In genomic region chr11:57667715-57668466, GRCh38 we compare ENCODE assay signal across 1 cellular context.
A peak's percentile ranks its signal among the peaks of the same experiment; 100 is the strongest.
TF ChIP-seq lines count a peak whose summit lies in the region.

A gene with protein sequence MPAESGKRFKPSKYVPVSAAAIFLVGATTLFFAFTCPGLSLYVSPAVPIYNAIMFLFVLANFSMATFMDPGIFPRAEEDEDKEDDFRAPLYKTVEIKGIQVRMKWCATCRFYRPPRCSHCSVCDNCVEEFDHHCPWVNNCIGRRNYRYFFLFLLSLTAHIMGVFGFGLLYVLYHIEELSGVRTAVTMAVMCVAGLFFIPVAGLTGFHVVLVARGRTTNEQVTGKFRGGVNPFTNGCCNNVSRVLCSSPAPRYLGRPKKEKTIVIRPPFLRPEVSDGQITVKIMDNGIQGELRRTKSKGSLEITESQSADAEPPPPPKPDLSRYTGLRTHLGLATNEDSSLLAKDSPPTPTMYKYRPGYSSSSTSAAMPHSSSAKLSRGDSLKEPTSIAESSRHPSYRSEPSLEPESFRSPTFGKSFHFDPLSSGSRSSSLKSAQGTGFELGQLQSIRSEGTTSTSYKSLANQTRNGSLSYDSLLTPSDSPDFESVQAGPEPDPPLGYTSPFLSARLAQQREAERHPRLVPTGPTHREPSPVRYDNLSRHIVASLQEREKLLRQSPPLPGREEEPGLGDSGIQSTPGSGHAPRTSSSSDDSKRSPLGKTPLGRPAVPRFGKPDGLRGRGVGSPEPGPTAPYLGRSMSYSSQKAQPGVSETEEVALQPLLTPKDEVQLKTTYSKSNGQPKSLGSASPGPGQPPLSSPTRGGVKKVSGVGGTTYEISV (plus strand): TSS chr11:57668114. CDS start chr11:57673091, 4,977 bp downstream.

TF ChIP-seq in K562, 482 proteins besides CTCF, POLR2A, EP300 and RAD21 (continued from another document and continues in another):
- TF ChIP-seq UBTF (IDR thresholded peaks at IDR 0.05; ENCODE audit: borderline replicate concordance in 1 of 2, low read depth in 2 of 2, low read length in 2 of 2) (peak; percentile 67 to 73; a peak in 2 of 4 replicates), RNF219 (CRISPR knock-in tag; IDR thresholded peaks at IDR 0.05) (no peak), GABPB2 (CRISPR knock-in tag; conservative IDR thresholded peaks at IDR 0.05) (no peak), KLF6 (CRISPR knock-in tag; IDR thresholded peaks at IDR 0.05; ENCODE audit: borderline replicate concordance) (no peak), USF2 (CRISPR knock-in tag; IDR thresholded peaks at IDR 0.05) (no peak), THAP7 (CRISPR knock-in tag; IDR thresholded peaks at IDR 0.05) (no peak; the same call in none of the 2 replicates), PHF8 (IDR thresholded peaks at IDR 0.05; ENCODE audit: borderline replicate concordance, low read length) (peak; percentile 91; the same call in 1 of the 2 replicates), HSF4 (CRISPR knock-in tag; IDR thresholded peaks at IDR 0.05; ENCODE audit: borderline replicate concordance) (no peak), CBFB (CRISPR knock-in tag; IDR thresholded peaks at IDR 0.05) (no peak), RAD51 (IDR thresholded peaks at IDR 0.05; ENCODE audit: borderline replicate concordance, low read depth) (no peak), KAT7 (CRISPR knock-in tag; IDR thresholded peaks at IDR 0.05; ENCODE audit: borderline replicate concordance) (no peak; the same call in 1 of the 2 replicates), ZNF584 (CRISPR knock-in tag; IDR thresholded peaks at IDR 0.05; ENCODE audit: low read depth) (peak; percentile 90; the same call in 1 of the 2 replicates), PURB (CRISPR knock-in tag; IDR thresholded peaks at IDR 0.05; ENCODE audit: low read depth) (no peak), TCFL5 (CRISPR knock-in tag; conservative IDR thresholded peaks at IDR 0.05) (no peak), TFAM (CRISPR knock-in tag; conservative IDR thresholded peaks at IDR 0.05) (no peak), NCOA4 (IDR thresholded peaks at IDR 0.05; ENCODE audit: partially characterized antibody) (no peak), FOXJ2 (tag; IDR thresholded peaks at IDR 0.05) (no peak), RBM25 (IDR thresholded peaks at IDR 0.05; ENCODE audit: low read depth, low read length, severe bottlenecking) (peak; percentile 95), RBM17 (IDR thresholded peaks at IDR 0.05; ENCODE audit: borderline replicate concordance, low read depth, low read length) (no peak)
- TF ChIP-seq, protein P1, sequence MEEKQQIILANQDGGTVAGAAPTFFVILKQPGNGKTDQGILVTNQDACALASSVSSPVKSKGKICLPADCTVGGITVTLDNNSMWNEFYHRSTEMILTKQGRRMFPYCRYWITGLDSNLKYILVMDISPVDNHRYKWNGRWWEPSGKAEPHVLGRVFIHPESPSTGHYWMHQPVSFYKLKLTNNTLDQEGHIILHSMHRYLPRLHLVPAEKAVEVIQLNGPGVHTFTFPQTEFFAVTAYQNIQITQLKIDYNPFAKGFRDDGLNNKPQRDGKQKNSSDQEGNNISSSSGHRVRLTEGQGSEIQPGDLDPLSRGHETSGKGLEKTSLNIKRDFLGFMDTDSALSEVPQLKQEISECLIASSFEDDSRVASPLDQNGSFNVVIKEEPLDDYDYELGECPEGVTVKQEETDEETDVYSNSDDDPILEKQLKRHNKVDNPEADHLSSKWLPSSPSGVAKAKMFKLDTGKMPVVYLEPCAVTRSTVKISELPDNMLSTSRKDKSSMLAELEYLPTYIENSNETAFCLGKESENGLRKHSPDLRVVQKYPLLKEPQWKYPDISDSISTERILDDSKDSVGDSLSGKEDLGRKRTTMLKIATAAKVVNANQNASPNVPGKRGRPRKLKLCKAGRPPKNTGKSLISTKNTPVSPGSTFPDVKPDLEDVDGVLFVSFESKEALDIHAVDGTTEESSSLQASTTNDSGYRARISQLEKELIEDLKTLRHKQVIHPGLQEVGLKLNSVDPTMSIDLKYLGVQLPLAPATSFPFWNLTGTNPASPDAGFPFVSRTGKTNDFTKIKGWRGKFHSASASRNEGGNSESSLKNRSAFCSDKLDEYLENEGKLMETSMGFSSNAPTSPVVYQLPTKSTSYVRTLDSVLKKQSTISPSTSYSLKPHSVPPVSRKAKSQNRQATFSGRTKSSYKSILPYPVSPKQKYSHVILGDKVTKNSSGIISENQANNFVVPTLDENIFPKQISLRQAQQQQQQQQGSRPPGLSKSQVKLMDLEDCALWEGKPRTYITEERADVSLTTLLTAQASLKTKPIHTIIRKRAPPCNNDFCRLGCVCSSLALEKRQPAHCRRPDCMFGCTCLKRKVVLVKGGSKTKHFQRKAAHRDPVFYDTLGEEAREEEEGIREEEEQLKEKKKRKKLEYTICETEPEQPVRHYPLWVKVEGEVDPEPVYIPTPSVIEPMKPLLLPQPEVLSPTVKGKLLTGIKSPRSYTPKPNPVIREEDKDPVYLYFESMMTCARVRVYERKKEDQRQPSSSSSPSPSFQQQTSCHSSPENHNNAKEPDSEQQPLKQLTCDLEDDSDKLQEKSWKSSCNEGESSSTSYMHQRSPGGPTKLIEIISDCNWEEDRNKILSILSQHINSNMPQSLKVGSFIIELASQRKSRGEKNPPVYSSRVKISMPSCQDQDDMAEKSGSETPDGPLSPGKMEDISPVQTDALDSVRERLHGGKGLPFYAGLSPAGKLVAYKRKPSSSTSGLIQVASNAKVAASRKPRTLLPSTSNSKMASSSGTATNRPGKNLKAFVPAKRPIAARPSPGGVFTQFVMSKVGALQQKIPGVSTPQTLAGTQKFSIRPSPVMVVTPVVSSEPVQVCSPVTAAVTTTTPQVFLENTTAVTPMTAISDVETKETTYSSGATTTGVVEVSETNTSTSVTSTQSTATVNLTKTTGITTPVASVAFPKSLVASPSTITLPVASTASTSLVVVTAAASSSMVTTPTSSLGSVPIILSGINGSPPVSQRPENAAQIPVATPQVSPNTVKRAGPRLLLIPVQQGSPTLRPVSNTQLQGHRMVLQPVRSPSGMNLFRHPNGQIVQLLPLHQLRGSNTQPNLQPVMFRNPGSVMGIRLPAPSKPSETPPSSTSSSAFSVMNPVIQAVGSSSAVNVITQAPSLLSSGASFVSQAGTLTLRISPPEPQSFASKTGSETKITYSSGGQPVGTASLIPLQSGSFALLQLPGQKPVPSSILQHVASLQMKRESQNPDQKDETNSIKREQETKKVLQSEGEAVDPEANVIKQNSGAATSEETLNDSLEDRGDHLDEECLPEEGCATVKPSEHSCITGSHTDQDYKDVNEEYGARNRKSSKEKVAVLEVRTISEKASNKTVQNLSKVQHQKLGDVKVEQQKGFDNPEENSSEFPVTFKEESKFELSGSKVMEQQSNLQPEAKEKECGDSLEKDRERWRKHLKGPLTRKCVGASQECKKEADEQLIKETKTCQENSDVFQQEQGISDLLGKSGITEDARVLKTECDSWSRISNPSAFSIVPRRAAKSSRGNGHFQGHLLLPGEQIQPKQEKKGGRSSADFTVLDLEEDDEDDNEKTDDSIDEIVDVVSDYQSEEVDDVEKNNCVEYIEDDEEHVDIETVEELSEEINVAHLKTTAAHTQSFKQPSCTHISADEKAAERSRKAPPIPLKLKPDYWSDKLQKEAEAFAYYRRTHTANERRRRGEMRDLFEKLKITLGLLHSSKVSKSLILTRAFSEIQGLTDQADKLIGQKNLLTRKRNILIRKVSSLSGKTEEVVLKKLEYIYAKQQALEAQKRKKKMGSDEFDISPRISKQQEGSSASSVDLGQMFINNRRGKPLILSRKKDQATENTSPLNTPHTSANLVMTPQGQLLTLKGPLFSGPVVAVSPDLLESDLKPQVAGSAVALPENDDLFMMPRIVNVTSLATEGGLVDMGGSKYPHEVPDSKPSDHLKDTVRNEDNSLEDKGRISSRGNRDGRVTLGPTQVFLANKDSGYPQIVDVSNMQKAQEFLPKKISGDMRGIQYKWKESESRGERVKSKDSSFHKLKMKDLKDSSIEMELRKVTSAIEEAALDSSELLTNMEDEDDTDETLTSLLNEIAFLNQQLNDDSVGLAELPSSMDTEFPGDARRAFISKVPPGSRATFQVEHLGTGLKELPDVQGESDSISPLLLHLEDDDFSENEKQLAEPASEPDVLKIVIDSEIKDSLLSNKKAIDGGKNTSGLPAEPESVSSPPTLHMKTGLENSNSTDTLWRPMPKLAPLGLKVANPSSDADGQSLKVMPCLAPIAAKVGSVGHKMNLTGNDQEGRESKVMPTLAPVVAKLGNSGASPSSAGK (IDR thresholded peaks at IDR 0.05), result no peak; the same call in 1 of the 2 replicates
- TF ChIP-seq, protein P2, sequence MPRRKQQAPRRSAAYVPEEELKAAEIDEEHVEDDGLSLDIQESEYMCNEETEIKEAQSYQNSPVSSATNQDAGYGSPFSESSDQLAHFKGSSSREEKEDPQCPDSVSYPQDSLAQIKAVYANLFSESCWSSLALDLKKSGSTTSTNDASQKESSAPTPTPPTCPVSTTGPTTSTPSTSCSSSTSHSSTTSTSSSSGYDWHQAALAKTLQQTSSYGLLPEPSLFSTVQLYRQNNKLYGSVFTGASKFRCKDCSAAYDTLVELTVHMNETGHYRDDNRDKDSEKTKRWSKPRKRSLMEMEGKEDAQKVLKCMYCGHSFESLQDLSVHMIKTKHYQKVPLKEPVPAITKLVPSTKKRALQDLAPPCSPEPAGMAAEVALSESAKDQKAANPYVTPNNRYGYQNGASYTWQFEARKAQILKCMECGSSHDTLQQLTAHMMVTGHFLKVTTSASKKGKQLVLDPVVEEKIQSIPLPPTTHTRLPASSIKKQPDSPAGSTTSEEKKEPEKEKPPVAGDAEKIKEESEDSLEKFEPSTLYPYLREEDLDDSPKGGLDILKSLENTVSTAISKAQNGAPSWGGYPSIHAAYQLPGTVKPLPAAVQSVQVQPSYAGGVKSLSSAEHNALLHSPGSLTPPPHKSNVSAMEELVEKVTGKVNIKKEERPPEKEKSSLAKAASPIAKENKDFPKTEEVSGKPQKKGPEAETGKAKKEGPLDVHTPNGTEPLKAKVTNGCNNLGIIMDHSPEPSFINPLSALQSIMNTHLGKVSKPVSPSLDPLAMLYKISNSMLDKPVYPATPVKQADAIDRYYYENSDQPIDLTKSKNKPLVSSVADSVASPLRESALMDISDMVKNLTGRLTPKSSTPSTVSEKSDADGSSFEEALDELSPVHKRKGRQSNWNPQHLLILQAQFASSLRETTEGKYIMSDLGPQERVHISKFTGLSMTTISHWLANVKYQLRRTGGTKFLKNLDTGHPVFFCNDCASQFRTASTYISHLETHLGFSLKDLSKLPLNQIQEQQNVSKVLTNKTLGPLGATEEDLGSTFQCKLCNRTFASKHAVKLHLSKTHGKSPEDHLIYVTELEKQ (CRISPR knock-in tag; IDR thresholded peaks at IDR 0.05), result no peak
- TF ChIP-seq, protein P3, sequence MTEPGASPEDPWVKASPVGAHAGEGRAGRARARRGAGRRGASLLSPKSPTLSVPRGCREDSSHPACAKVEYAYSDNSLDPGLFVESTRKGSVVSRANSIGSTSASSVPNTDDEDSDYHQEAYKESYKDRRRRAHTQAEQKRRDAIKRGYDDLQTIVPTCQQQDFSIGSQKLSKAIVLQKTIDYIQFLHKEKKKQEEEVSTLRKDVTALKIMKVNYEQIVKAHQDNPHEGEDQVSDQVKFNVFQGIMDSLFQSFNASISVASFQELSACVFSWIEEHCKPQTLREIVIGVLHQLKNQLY (CRISPR knock-in tag; conservative IDR thresholded peaks at IDR 0.05), result no peak
- TF ChIP-seq, protein P4, sequence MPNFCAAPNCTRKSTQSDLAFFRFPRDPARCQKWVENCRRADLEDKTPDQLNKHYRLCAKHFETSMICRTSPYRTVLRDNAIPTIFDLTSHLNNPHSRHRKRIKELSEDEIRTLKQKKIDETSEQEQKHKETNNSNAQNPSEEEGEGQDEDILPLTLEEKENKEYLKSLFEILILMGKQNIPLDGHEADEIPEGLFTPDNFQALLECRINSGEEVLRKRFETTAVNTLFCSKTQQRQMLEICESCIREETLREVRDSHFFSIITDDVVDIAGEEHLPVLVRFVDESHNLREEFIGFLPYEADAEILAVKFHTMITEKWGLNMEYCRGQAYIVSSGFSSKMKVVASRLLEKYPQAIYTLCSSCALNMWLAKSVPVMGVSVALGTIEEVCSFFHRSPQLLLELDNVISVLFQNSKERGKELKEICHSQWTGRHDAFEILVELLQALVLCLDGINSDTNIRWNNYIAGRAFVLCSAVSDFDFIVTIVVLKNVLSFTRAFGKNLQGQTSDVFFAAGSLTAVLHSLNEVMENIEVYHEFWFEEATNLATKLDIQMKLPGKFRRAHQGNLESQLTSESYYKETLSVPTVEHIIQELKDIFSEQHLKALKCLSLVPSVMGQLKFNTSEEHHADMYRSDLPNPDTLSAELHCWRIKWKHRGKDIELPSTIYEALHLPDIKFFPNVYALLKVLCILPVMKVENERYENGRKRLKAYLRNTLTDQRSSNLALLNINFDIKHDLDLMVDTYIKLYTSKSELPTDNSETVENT (CRISPR knock-in tag; IDR thresholded peaks at IDR 0.05), result peak; percentile 90; the same call in 1 of the 2 replicates
